In genomic region chr18:3015203-3015590, GRCh38 we compare ENCODE assay signal across 8 cellular contexts. TPM values are rescaled to one million over a fixed set of nuclear protein-coding genes. Genes with fewer than 3 reads are reported as not detected.
A peak's percentile ranks its signal among the peaks of the same experiment; 100 is the strongest.
DNase-seq lines count a peak whose midpoint lies in the region; ATAC-seq, FAIRE-seq and TF ChIP-seq lines count a peak whose summit lies in the region.

No MANE protein-coding gene starts in this region.

- peaks cover 45% of the 10 kb centered on the region for H3K4me1 Mint-ChIP-seq in WTC11
- H3K4me1 Mint-ChIP-seq in stimulated activated naive B cell treated with anti-CD40 and anti-IgM and Interleukin-4, amounts not matched to agents 10 μg/mL and 1 μg/mL and 100 μg/mL, for 72 hours = peaks cover 27 to 55% of the 10 kb centered on the region in 2 donors

- no peak for TF ChIP-seq CTCF in WTC11 (IDR thresholded peaks at IDR 0.05)

- H3K27ac Mint-ChIP-seq in WTC11 = 0 out of 2 replicates have a peak overlapping the region, but pooled peaks have one; percentile 9
- peak overlapping the region; percentile 6 for H3K27ac Mint-ChIP-seq in stimulated activated naive B cell treated with anti-CD40 and anti-IgM and Interleukin-4, amounts not matched to agents 10 μg/mL and 1 μg/mL and 100 μg/mL, for 72 hours

- H3K27me3 Mint-ChIP-seq in WTC11 (ENCODE audit: low read depth) = no peaks in the 10 kb centered on the region
- no peaks in the 10 kb centered on the region for H3K27me3 Mint-ChIP-seq in stimulated activated naive B cell treated with anti-CD40 and anti-IgM and Interleukin-4, amounts not matched to agents 10 μg/mL and 1 μg/mL and 100 μg/mL, for 72 hours

- CTCF ChIA-PET in WTC11 (lab: Charles Lee) = interaction anchor here (1.3 to 2.0 kb wide), 3 partner anchors 48 to 114 kb away, joined by 3 to 7 read pairs (median 5); no protein-coding TSS in a partner anchor

- ATAC-seq in WTC11 (no peak), GM18870 (IDR thresholded peaks at IDR 0.05; ENCODE audit: unreplicated experiment) (no peak), left lobe of liver (no peak), GM21576 (IDR thresholded peaks at IDR 0.05; ENCODE audit: unreplicated experiment) (no peak)
- ATAC-seq in stimulated activated naive B cell treated with anti-CD40 and anti-IgM and Interleukin-4, amounts not matched to agents 10 μg/mL and 1 μg/mL and 100 μg/mL, for 72 hours (replicated peaks) = no peak

- FAIRE-seq in H54 (lab: Jason Lieb, UNC) = peak; percentile 64

- no peak for TF ChIP-seq POLR2A in H54 (IDR thresholded peaks at IDR 0.05; ENCODE audit: low read depth, low read length)

- H3K9me3 Mint-ChIP-seq in WTC11 = no peaks in the 10 kb centered on the region
- no peaks in the 10 kb centered on the region for H3K9me3 Mint-ChIP-seq in stimulated activated naive B cell treated with anti-CD40 and anti-IgM and Interleukin-4, amounts not matched to agents 10 μg/mL and 1 μg/mL and 100 μg/mL, for 72 hours

- DNase-seq in H54 (ENCODE audit: insufficient read length, low spot score) = peak; percentile 63
- no peak for DNase-seq in WTC11 (ENCODE audit: low spot score)
- peak; percentile 64 for DNase-seq in glomerular endothelial cell (ENCODE audit: extremely low read depth, low read depth, low spot score)
- no peak for DNase-seq in stimulated activated naive B cell treated with anti-CD40 and anti-IgM and Interleukin-4, amounts not matched to agents 10 μg/mL and 1 μg/mL and 100 μg/mL, for 72 hours
- no peak for DNase-seq in middle frontal gyrus (ENCODE audit: extremely low spot score, low spot score)
- no peak for DNase-seq in left lobe of liver (ENCODE audit: low spot score)

- H3K4me3 Mint-ChIP-seq in WTC11 = no peak overlapping the region
- peak overlapping the region in 1 of 2 donors; percentile 1 for H3K4me3 Mint-ChIP-seq in stimulated activated naive B cell treated with anti-CD40 and anti-IgM and Interleukin-4, amounts not matched to agents 10 μg/mL and 1 μg/mL and 100 μg/mL, for 72 hours

- POLR2A ChIA-PET in WTC11 (lab: Charles Lee) = interaction anchor here (1.5 kb wide), 1 partner anchor 231 kb away, joined by 3 read pairs; no protein-coding TSS in a partner anchor

- peaks cover 4% of the 10 kb centered on the region for H3K36me3 Mint-ChIP-seq in WTC11
- H3K36me3 Mint-ChIP-seq in stimulated activated naive B cell treated with anti-CD40 and anti-IgM and Interleukin-4, amounts not matched to agents 10 μg/mL and 1 μg/mL and 100 μg/mL, for 72 hours = peaks cover 0 to 6% of the 10 kb centered on the region in 2 donors

TF ChIP-seq in WTC11, 78 proteins besides CTCF, POLR2A, EP300 and RAD21:
- TF ChIP-seq GABPB1 (CRISPR knock-in tag; IDR thresholded peaks at IDR 0.05) (peak; percentile 63; the same call in 1 of the 2 replicates), NR3C1 (CRISPR knock-in tag; conservative IDR thresholded peaks at IDR 0.05; ENCODE audit: low read depth) (no peak)

RNA-seq across cellular contexts. Expression of gene LPIN2, which starts 2.3 kb away (rescaled TPM):
- total RNA-seq in WTC11 (2021) (10.4 to 12.2 TPM (median 11.8 TPM) in 3 replicates), glomerular endothelial cell (19.3 and 25.5 TPM in 2 replicates), left lobe of liver (58.9 TPM)

Comparison
In these comparisons a context has a peak if more than half of its experiments do, and no peak if none do; other contexts are left out.
1. DNase-seq: peak in H54 (single experiment) and glomerular endothelial cell (single experiment); none in WTC11 (single experiment), stimulated activated naive B cell treated with anti-CD40 and anti-IgM and Interleukin-4, amounts not matched to agents 10 μg/mL and 1 μg/mL and 100 μg/mL, for 72 hours (single experiment), middle frontal gyrus (single experiment) and left lobe of liver (single experiment).